In genomic region chr11:65870307-65870658, GRCh38 we compare ENCODE assay signal across 1 cellular context.
A peak's percentile ranks its signal among the peaks of the same experiment; 100 is the strongest.
TF ChIP-seq lines count a peak whose summit lies in the region.

No MANE protein-coding gene starts in this region.

TF ChIP-seq in GM12878, 131 proteins besides CTCF, POLR2A, EP300 and RAD21:
- TF ChIP-seq NR2C2 (IDR thresholded peaks at IDR 0.05; ENCODE audit: borderline replicate concordance, control insufficient read depth, insufficient read length, low read depth), result no peak
- no peak for TF ChIP-seq HDGF (IDR thresholded peaks at IDR 0.05)
- TF ChIP-seq CBFB (IDR thresholded peaks at IDR 0.05; ENCODE audit: low read depth), result 0 out of 2 replicates have a peak, but pooled peaks have one; percentile 12
- TF ChIP-seq, protein P1, sequence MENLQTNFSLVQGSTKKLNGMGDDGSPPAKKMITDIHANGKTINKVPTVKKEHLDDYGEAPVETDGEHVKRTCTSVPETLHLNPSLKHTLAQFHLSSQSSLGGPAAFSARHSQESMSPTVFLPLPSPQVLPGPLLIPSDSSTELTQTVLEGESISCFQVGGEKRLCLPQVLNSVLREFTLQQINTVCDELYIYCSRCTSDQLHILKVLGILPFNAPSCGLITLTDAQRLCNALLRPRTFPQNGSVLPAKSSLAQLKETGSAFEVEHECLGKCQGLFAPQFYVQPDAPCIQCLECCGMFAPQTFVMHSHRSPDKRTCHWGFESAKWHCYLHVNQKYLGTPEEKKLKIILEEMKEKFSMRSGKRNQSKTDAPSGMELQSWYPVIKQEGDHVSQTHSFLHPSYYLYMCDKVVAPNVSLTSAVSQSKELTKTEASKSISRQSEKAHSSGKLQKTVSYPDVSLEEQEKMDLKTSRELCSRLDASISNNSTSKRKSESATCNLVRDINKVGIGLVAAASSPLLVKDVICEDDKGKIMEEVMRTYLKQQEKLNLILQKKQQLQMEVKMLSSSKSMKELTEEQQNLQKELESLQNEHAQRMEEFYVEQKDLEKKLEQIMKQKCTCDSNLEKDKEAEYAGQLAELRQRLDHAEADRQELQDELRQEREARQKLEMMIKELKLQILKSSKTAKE (IDR thresholded peaks at IDR 0.05; ENCODE audit: low read depth, poor library complexity, severe bottlenecking), result no peak
- no peak for TF ChIP-seq ZNF622 (IDR thresholded peaks at IDR 0.05)
- TF ChIP-seq ZZZ3 (IDR thresholded peaks at IDR 0.05; ENCODE audit: control insufficient read depth, insufficient read length, low read depth), result no peak
